ENCODE assay signal across 17 cellular contexts in the genomic region with DNA sequence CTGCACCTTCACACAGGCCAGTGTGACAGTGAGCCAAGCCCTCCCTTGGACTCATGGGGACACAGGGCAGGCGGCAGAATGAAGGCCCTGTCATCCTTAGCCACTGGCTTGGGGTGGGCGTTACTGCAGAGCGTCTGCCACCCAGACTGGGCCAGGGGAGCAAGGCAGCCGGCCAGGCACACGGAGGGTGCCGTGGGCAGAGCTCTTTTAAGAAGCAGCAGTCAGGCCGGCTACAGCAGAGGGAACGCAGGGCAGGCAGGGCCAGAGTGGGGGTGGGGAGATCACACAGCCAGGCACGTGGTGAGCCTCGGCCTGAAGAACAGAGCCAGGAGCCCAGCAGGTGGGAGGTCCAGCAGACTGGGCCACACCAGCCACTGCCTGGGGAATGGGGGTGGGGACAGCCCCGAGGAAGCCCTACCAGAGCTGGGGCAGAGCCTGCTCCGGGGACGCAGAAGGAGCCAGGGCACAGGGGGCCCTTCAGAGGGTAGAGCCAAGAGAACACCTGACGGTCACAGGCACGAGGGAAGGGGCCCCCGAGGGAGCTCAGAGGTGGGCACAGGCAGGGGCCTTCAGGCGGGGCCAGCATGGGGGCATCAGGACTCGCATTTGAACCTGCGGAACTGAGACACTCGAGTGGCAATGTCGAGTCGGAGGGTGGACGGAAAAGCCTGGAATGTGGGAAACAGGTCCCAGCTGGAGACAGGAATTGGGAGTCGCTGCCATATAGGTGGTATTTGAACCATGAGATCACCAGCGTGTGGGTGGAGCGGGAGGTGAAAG. TPM values are rescaled to one million over a fixed set of nuclear protein-coding genes. Genes with fewer than 3 reads are reported as not detected.
DNase-seq lines count a peak whose midpoint lies in the region; ATAC-seq and TF ChIP-seq lines count a peak whose summit lies in the region.
"Had no signal": no experiment of that assay in that cellular context is flagged by ENCODE, and none has a peak within 500 bp of the region (broad histone marks: within the 10 kb centered on the region; RNA-seq: fewer than 3 reads in every experiment).

No MANE protein-coding gene starts in this region.

- DNase-seq in activated CD8-positive, alpha-beta memory T cell treated with anti-CD3 and anti-CD28 coated beads, Interleukin-2, amount 50 U/mL, for 4 hours: peak; percentile 10
- DNase-seq in activated CD8-positive, alpha-beta memory T cell treated with anti-CD3 and anti-CD28 coated beads for 24 hours: no peak
- DNase-seq in left lung: peak; percentile 27 to 55
- peak; percentile 16 to 58 for DNase-seq in tibial artery
- no peak for DNase-seq in NOMO-1 treated with DMSO at 0.1 percent for 48 hours (lab: John Stamatoyannopoulos, UW; ENCODE audit: unreplicated experiment)
- no peak for DNase-seq in activated CD4-positive, alpha-beta T cell treated with anti-CD3 and anti-CD28 coated beads, Interleukin-2, amount 50 U/mL, for 48 hours
- no peak for DNase-seq in GM20000 (ENCODE audit: low spot score)
- DNase-seq: ACHN; activated CD4-positive, alpha-beta T cell treated with anti-CD3 and anti-CD28 coated beads, Interleukin-2, amount 50 U/mL, for 1 hour; activated naive CD4-positive, alpha-beta T cell treated with Interleukin-2 at 50 U/mL for 16 hours; KG1; mammary epithelial cell; NCI-H146; NK-92 treated with Interleukin-12 subunit alpha and Interleukin-12 subunit beta, amount 100 ng/mL, for 24 hours had no signal

- TF ChIP-seq CTCF in left lung (IDR thresholded peaks at IDR 0.05): no peak
- no peak for TF ChIP-seq CTCF in tibial artery (IDR thresholded peaks at IDR 0.05)
- TF ChIP-seq CTCF in GM20000 (IDR thresholded peaks at IDR 0.05; ENCODE audit: extremely low read depth, missing control alignments): no peak

- H3K27ac ChIP-seq in cingulate gyrus (ENCODE audit: low read depth, low read length) (peak overlapping the region; percentile 69), left lung (no peak overlapping the region), tibial artery (no peak overlapping the region)
- H3K27ac ChIP-seq: pancreas, vagina had no signal

- H3K4me3 ChIP-seq in left lung (no peak overlapping the region), tibial artery (no peak overlapping the region)
- H3K4me3 ChIP-seq: pancreas, vagina had no signal

- peaks cover 0 to 11% of the 10 kb centered on the region in 2 donors for H3K9me3 ChIP-seq in left lung
- H3K9me3 ChIP-seq in tibial artery: peaks cover 0 to 13% (median 8%) of the 10 kb centered on the region in 3 donors
- H3K9me3 ChIP-seq: pancreas, vagina had no signal

- intact Hi-C loops in left lung (cut with DNase I) (no loop called here), tibial artery (cut with DNase I; ENCODE audit: low total_unique reads) (no loop called here)

- H3K4me1 ChIP-seq in left lung (no peaks in the 10 kb centered on the region), tibial artery (no peaks in the 10 kb centered on the region)
- H3K4me1 ChIP-seq: pancreas, vagina had no signal

- H3K27me3 ChIP-seq in left lung (peaks cover 0 to 8% of the 10 kb centered on the region in 2 donors), tibial artery (peaks cover 0 to 51% of the 10 kb centered on the region in 2 donors)
- H3K27me3 ChIP-seq: pancreas, vagina had no signal

- H3K36me3 ChIP-seq in left lung: no peaks in the 10 kb centered on the region
- no peaks in the 10 kb centered on the region for H3K36me3 ChIP-seq in tibial artery
- H3K36me3 ChIP-seq: pancreas, vagina had no signal

- peak; percentile 40 for ATAC-seq in left lung

RNA-seq across cellular contexts. Expression of a gene that starts 14.1 kb away (rescaled TPM):
- 10 to 100 TPM; 13.2 to 18.2 TPM for total RNA-seq in left lung

RNA-seq across cellular contexts. Expression of a gene that starts 38.4 kb away (rescaled TPM):
- 10 to 100 TPM; 11.7 to 12.6 TPM for total RNA-seq in left lung

Comparison
In these comparisons a context has a peak if more than half of its experiments do, and no peak if none do; other contexts are left out.
1. DNase-seq: peak in activated CD8-positive, alpha-beta memory T cell treated with anti-CD3 and anti-CD28 coated beads, Interleukin-2, amount 50 U/mL, for 4 hours (single experiment), left lung (2 of 2) and tibial artery (2 of 2); none in activated CD8-positive, alpha-beta memory T cell treated with anti-CD3 and anti-CD28 coated beads for 24 hours (single experiment), NOMO-1 treated with DMSO at 0.1 percent for 48 hours (single experiment), activated CD4-positive, alpha-beta T cell treated with anti-CD3 and anti-CD28 coated beads, Interleukin-2, amount 50 U/mL, for 48 hours (0 of 2) and GM20000 (single experiment).